ENCODE assay signal across 15 cellular contexts in the genomic region with DNA sequence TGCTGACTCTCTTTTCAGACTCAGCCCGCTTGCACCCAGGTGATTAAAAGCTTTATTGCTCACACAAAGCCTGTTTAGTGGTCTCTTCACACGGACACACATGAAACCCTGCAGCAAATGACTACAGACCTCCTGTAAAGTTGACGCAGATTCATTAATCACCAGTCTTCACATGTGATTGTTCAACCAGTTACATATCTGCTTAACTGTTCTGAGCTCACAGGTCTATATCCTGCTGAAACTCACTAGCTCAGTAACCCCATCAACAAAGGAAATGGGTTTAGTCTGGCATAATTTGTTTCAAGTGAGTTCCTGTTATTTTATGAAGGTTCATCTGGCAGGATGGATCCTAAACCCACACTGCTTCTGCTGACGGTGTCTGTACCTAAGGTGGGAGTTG.
"Had no signal": no experiment of that assay in that cellular context is flagged by ENCODE, and none has a peak within 500 bp of the region (broad histone marks: within the 10 kb centered on the region; RNA-seq: fewer than 3 reads in every experiment).

No MANE protein-coding gene starts in this region.

- DNase-seq: activated CD4-positive, alpha-beta T cell treated with anti-CD3 and anti-CD28 coated beads, Interleukin-2, amount 50 U/mL, for 4 hours; activated CD8-positive, alpha-beta memory T cell treated with anti-CD3 and anti-CD28 coated beads, Interleukin-2, amount 10 ng/mL, durations not matched to agents 7 days and 5 days; activated gamma-delta T cell; activated naive CD8-positive, alpha-beta T cell treated with anti-CD3 and anti-CD28 coated beads, Interleukin-2, amount 50 U/mL, for 24 hours; activated T-cell treated with anti-CD3 and anti-CD28 coated beads, Interleukin-2, amount 50 U/mL, for 24 hours; gastrocnemius medialis; heart right ventricle; kidney; pancreas; stimulated activated CD4-positive, alpha-beta T cell treated with anti-CD3 and anti-CD28 coated beads, Interleukin-4, amount 100 ng/mL, for 1 hour; T-helper 2 cell had no signal

- H3K9me3 ChIP-seq: ascending aorta, gastrocnemius medialis, heart right ventricle, pancreas had no signal

- H3K9me3 Mint-ChIP-seq: activated naive CD8-positive, alpha-beta T cell treated with anti-CD3 and anti-CD28 coated beads, Interleukin-2, amount 50 U/mL, for 24 hours; activated T-cell treated with anti-CD3 and anti-CD28 coated beads, Interleukin-2, amount 50 U/mL, for 24 hours had no signal

- H3K36me3 Mint-ChIP-seq: activated CD8-positive, alpha-beta memory T cell treated with anti-CD3 and anti-CD28 coated beads, Interleukin-2, amount 10 ng/mL, durations not matched to agents 7 days and 5 days; mesothelial cell of epicardium had no signal

- H3K4me1 ChIP-seq: ascending aorta, gastrocnemius medialis, heart right ventricle, pancreas had no signal

- H3K27me3 ChIP-seq: ascending aorta, heart right ventricle, pancreas had no signal

- H3K27ac Mint-ChIP-seq: activated CD8-positive, alpha-beta memory T cell treated with anti-CD3 and anti-CD28 coated beads, Interleukin-2, amount 10 ng/mL, durations not matched to agents 7 days and 5 days; activated naive CD8-positive, alpha-beta T cell treated with anti-CD3 and anti-CD28 coated beads, Interleukin-2, amount 50 U/mL, for 24 hours; activated T-cell treated with anti-CD3 and anti-CD28 coated beads, Interleukin-2, amount 50 U/mL, for 24 hours; mesothelial cell of epicardium had no signal

- H3K27ac ChIP-seq: ascending aorta, cardiac muscle cell, gastrocnemius medialis, heart right ventricle, pancreas had no signal

- ATAC-seq: activated CD4-positive, CD25-positive, alpha-beta regulatory T cell treated with anti-CD3 and anti-CD28 coated beads, Interleukin-2, amount 50 U/mL, for 24 hours; activated CD8-positive, alpha-beta memory T cell treated with anti-CD3 and anti-CD28 coated beads, Interleukin-2, amount 10 ng/mL, durations not matched to agents 7 days and 5 days; activated naive CD8-positive, alpha-beta T cell treated with anti-CD3 and anti-CD28 coated beads, Interleukin-2, amount 50 U/mL, for 24 hours; gastrocnemius medialis; heart right ventricle; pancreas had no signal

- H3K4me1 Mint-ChIP-seq: activated CD8-positive, alpha-beta memory T cell treated with anti-CD3 and anti-CD28 coated beads, Interleukin-2, amount 10 ng/mL, durations not matched to agents 7 days and 5 days had no signal

- H3K36me3 ChIP-seq: ascending aorta, cardiac muscle cell, gastrocnemius medialis, heart right ventricle, pancreas had no signal

- H3K4me3 Mint-ChIP-seq: activated CD8-positive, alpha-beta memory T cell treated with anti-CD3 and anti-CD28 coated beads, Interleukin-2, amount 10 ng/mL, durations not matched to agents 7 days and 5 days; activated naive CD8-positive, alpha-beta T cell treated with anti-CD3 and anti-CD28 coated beads, Interleukin-2, amount 50 U/mL, for 24 hours; activated T-cell treated with anti-CD3 and anti-CD28 coated beads, Interleukin-2, amount 50 U/mL, for 24 hours; mesothelial cell of epicardium had no signal

- H3K4me3 ChIP-seq: ascending aorta, cardiac muscle cell, gastrocnemius medialis, heart right ventricle, pancreas had no signal
